In genomic region chr14:23533652-23534435, GRCh38 we compare ENCODE assay signal across 17 cellular contexts. TPM values are rescaled to one million over a fixed set of nuclear protein-coding genes. Genes with fewer than 3 reads are reported as not detected.
DNase-seq lines count a peak whose midpoint lies in the region; ATAC-seq, FAIRE-seq and TF ChIP-seq lines count a peak whose summit lies in the region.
"Had no signal": no experiment of that assay in that cellular context is flagged by ENCODE, and none has a peak within 500 bp of the region (broad histone marks: within the 10 kb centered on the region; RNA-seq: fewer than 3 reads in every experiment).

No MANE protein-coding gene starts in this region.

- no peak for TF ChIP-seq CTCF in HepG2 (CRISPR knock-in tag; IDR thresholded peaks at IDR 0.05)
- TF ChIP-seq CTCF in right lobe of liver (IDR thresholded peaks at IDR 0.05): no peak
- TF ChIP-seq CTCF in osteoblast (IDR thresholded peaks at IDR 0.05; ENCODE audit: extremely low read depth, low read depth, low read length): no peak

- H2AFZ ChIP-seq in HepG2 (ENCODE audit: low read length) (no peak overlapping the region), osteoblast (ENCODE audit: low read length) (no peak overlapping the region), Karpas-422 (ENCODE audit: low read length) (no peak overlapping the region)

- no peaks in the 10 kb centered on the region for H3K9me2 ChIP-seq in Karpas-422 (replicated peaks; ENCODE audit: insufficient read depth, low read length)

- in situ Hi-C loops in HepG2 (cut with HindIII; ENCODE audit: extremely low pct_ligation_motif_present, low pct_unique_long_range_greater_than_20kb) (no loop called here), KBM-7 (cut with MboI; ENCODE audit: low pct_unique_long_range_greater_than_20kb, low sequenced_read_pairs) (no loop called here)

- WGBS in HepG2 (ENCODE audit: low lambda C conversion rate): 85% methylated on average over 16 of the region's 16 CpGs
- WGBS in right lobe of liver (ENCODE audit: insufficient coverage, low coverage, low lambda C conversion rate, missing lambda C conversion rate): no CpG with 5 or more reads among the region's 16 CpGs

- H3K79me2 ChIP-seq in HepG2 (ENCODE audit: insufficient read depth, low read length) (no peaks in the 10 kb centered on the region), osteoblast (ENCODE audit: insufficient read depth, low read length) (no peaks in the 10 kb centered on the region), Karpas-422 (ENCODE audit: low read length) (no peaks in the 10 kb centered on the region)

- BruUV-seq in HepG2 (replicated peaks; lab: Mats Ljungman, UMichigan): no TSS peak

- H3K4me2 ChIP-seq in HepG2 (ENCODE audit: low read depth, low read length) (no peak overlapping the region), osteoblast (ENCODE audit: insufficient read depth, low read length) (no peak overlapping the region), Karpas-422 (ENCODE audit: low read depth, low read length, poor library complexity, severe bottlenecking) (no peak overlapping the region)
- H3K4me2 ChIP-seq: A549 had no signal

- H3K36me3 ChIP-seq in HepG2 (replicated peaks in 1 of 2; ENCODE audit: control insufficient read depth in 1 of 2, insufficient read depth in 2 of 2, low read length in 2 of 2) (no peaks in the 10 kb centered on the region), right lobe of liver (no peaks in the 10 kb centered on the region), osteoblast (ENCODE audit: insufficient read depth, low read length) (no peaks in the 10 kb centered on the region), Karpas-422 (ENCODE audit: insufficient read depth, low read length) (no peaks in the 10 kb centered on the region)
- H3K36me3 ChIP-seq: HAP-1 had no signal

- intact Hi-C loops in HepG2 (cut with micrococcal nuclease; ENCODE audit: unreplicated experiment): no loop called here
- intact Hi-C loops in right lobe of liver (cut with DNase I): loop anchor here in 1 of 2 donors (10.0 kb wide), 1 partner anchor 49 kb away; no protein-coding TSS in a partner anchor

- FAIRE-seq in HepG2 (lab: Jason Lieb, UNC): no peak
- FAIRE-seq: A549, K562 had no signal

- H3K4me3 ChIP-seq in HepG2 (replicated peaks in 1 of 3; ENCODE audit: insufficient read depth in 1 of 3, low read depth in 2 of 3, low read length in 3 of 3) (no peak overlapping the region), right lobe of liver (no peak overlapping the region), osteoblast (ENCODE audit: insufficient read depth, low read length) (no peak overlapping the region), Karpas-422 (ENCODE audit: low read length) (no peak overlapping the region)
- H3K4me3 ChIP-seq: A549, HAP-1, K562 had no signal

- H3K9ac ChIP-seq in HepG2 (ENCODE audit: insufficient read depth, low read depth, low read length): no peak overlapping the region
- H3K9ac ChIP-seq in Karpas-422 (ENCODE audit: low read length): no peak overlapping the region

- no peak for ATAC-seq in HepG2
- no peak for ATAC-seq in right lobe of liver
- ATAC-seq: A549, K562 had no signal

- TF ChIP-seq RAD21 in HepG2 (CRISPR knock-in tag; IDR thresholded peaks at IDR 0.05): no peak

- no peaks in the 10 kb centered on the region for H3K27me3 ChIP-seq in HepG2 (ENCODE audit: control insufficient read depth in 1 of 2, insufficient read depth in 2 of 2, low read length in 2 of 2)
- H3K27me3 ChIP-seq in right lobe of liver: no peaks in the 10 kb centered on the region
- H3K27me3 ChIP-seq in osteoblast (ENCODE audit: insufficient read depth, low read length): no peaks in the 10 kb centered on the region
- H3K27me3 ChIP-seq in Karpas-422 (ENCODE audit: low read length): no peaks in the 10 kb centered on the region

- H3K9me3 ChIP-seq in HepG2 (ENCODE audit: low read length) (no peaks in the 10 kb centered on the region), right lobe of liver (no peaks in the 10 kb centered on the region), osteoblast (ENCODE audit: low read depth, low read length) (no peaks in the 10 kb centered on the region), Karpas-422 (ENCODE audit: low read length) (no peaks in the 10 kb centered on the region)
- H3K9me3 ChIP-seq: A549, HAP-1 had no signal

- POLR2A ChIA-PET in HepG2 (lab: Yijun Ruan, JAX): no interaction called here

- H4K20me1 ChIP-seq in HepG2 (ENCODE audit: insufficient read depth, low read length) (no peaks in the 10 kb centered on the region), osteoblast (ENCODE audit: insufficient read depth, low read length) (no peaks in the 10 kb centered on the region), Karpas-422 (ENCODE audit: insufficient read depth, low read depth, low read length) (no peaks in the 10 kb centered on the region)

- H3K4me1 ChIP-seq in HepG2 (ENCODE audit: insufficient read depth, low read length): no peaks in the 10 kb centered on the region
- no peaks in the 10 kb centered on the region for H3K4me1 ChIP-seq in right lobe of liver
- H3K4me1 ChIP-seq in osteoblast (ENCODE audit: insufficient read depth, low read length): peaks cover 4% of the 10 kb centered on the region
- H3K4me1 ChIP-seq in Karpas-422 (ENCODE audit: low read length): peaks cover 18% of the 10 kb centered on the region
- H3K4me1 ChIP-seq: A549, HAP-1 had no signal

- H3K27ac ChIP-seq in HepG2 (ENCODE audit: extremely low read length, insufficient read depth, low read length) (no peak overlapping the region), right lobe of liver (no peak overlapping the region), osteoblast (ENCODE audit: low read depth, low read length) (no peak overlapping the region), Karpas-422 (ENCODE audit: low read length) (no peak overlapping the region)
- H3K27ac ChIP-seq: 22Rv1, A549, C4-2B had no signal

- CTCF ChIA-PET in HepG2 (lab: Yijun Ruan, JAX; ENCODE audit: low intra/inter-chr PET ratio, low total read pairs): no interaction called here

- TF ChIP-seq EP300 in HepG2 (IDR thresholded peaks at IDR 0.05; ENCODE audit: low read depth in 2 of 2, low read length in 2 of 2) (no peak), HepG2 (CRISPR knock-in tag; IDR thresholded peaks at IDR 0.05; ENCODE audit: borderline replicate concordance) (no peak)

- DNase-seq in HepG2 (ENCODE audit: low spot score) (no peak), right lobe of liver (no peak), osteoblast (ENCODE audit: insufficient read length, low spot score, missing footprints) (peak; percentile 52), Karpas-422 (no peak), KBM-7 (no peak)
- DNase-seq: AML-193; CD4-positive, alpha-beta memory T cell; DMS153; DMS79; GF-D8; GOT3 had no signal

- TF ChIP-seq POLR2A in HepG2 (IDR thresholded peaks at IDR 0.05; ENCODE audit: insufficient read depth in 1 of 2, low read depth in 2 of 2, low read length in 2 of 2) (no peak), right lobe of liver (IDR thresholded peaks at IDR 0.05) (no peak)

RNA-seq across cellular contexts. Expression of gene ZFHX2, which starts 17.7 kb away (rescaled TPM):
- total RNA-seq in HepG2 (2016; rRNA removed; fragmentation: Illumina TruSeq; extraction: Trizol) (0.44 and 0.49 TPM in 2 replicates), right lobe of liver (under 1 TPM; 0.33 to 0.83 (median 0.47) TPM), osteoblast (0.59 and 0.72 TPM in 2 replicates)
- 0.81 and 0.88 TPM in 2 replicates for total RNA-seq in HepG2 (2016; cell fraction: cytosol; rRNA removed; fragmentation: Illumina TruSeq; extraction: Trizol; ENCODE audit: low read depth)
- 0.39 and 0.40 TPM in 2 replicates for total RNA-seq in HepG2 (2016; cell fraction: insoluble cytoplasmic fraction; rRNA removed; fragmentation: Illumina TruSeq; extraction: Trizol)
- total RNA-seq in HepG2 (2016; cell fraction: membrane; rRNA removed; fragmentation: Illumina TruSeq; extraction: Trizol): 0.49 and 0.62 TPM in 2 replicates
- 0.78 and 1.1 TPM in 2 replicates for total RNA-seq in HepG2 (2016; cell fraction: nucleus; rRNA removed; fragmentation: Illumina TruSeq; extraction: Trizol)
- polyA plus RNA-seq in HepG2 (2011; rRNA removed): 0.17 and 0.24 TPM in 2 replicates
- polyA plus RNA-seq in HepG2 (2011; cell fraction: cytosol; rRNA removed): 0.04 and 0.22 TPM in 2 replicates
- 1.2 and 1.4 TPM in 2 replicates for polyA plus RNA-seq in HepG2 (2011; cell fraction: nucleus; rRNA removed)
- 0.92 and 0.93 TPM in 2 replicates for polyA plus RNA-seq in HepG2 (2012)
- 0.29 TPM in 2 replicates for polyA plus RNA-seq in HepG2 (2016; cell fraction: cytosol; fragmentation: Illumina TruSeq; extraction: Trizol; ENCODE audit: low read depth)
- 0.53 and 0.73 TPM in 2 replicates for polyA plus RNA-seq in HepG2 (2016; cell fraction: insoluble cytoplasmic fraction; fragmentation: Illumina TruSeq; extraction: Trizol; ENCODE audit: low read depth)
- 0.19 and 0.22 TPM in 2 replicates for polyA plus RNA-seq in HepG2 (2016; cell fraction: membrane; fragmentation: Illumina TruSeq; extraction: Trizol; ENCODE audit: low read depth)
- 0.79 and 1.2 TPM in 2 replicates for polyA plus RNA-seq in HepG2 (2016; cell fraction: nucleus; fragmentation: Illumina TruSeq; extraction: Trizol; ENCODE audit: insufficient read depth, low read depth)
- polyA minus RNA-seq in HepG2 (2011; rRNA and poly(A)+ RNA removed; ENCODE audit: low replicate concordance): 0.21 and 1.7 TPM in 2 replicates
- polyA minus RNA-seq in HepG2 (2011; cell fraction: cytosol; rRNA and poly(A)+ RNA removed): 0.26 and 1.6 TPM in 2 replicates
- polyA minus RNA-seq in HepG2 (2011; cell fraction: nucleus; rRNA and poly(A)+ RNA removed): 1.7 and 2.2 TPM in 2 replicates
- 0.07 and 0.32 TPM in 2 replicates for total RNA-seq in Karpas-422 (2014; rRNA removed; shearing (Covaris generic); ENCODE audit: low replicate concordance)
- polyA plus RNA-seq: CD4-positive, alpha-beta memory T cell had no signal

RNA-seq across cellular contexts. Expression of gene THTPA, which starts 22.2 kb away (rescaled TPM):
- total RNA-seq in HepG2 (2016; rRNA removed; fragmentation: Illumina TruSeq; extraction: Trizol): 7.1 and 7.4 TPM in 2 replicates
- 6.0 and 6.1 TPM in 2 replicates for total RNA-seq in HepG2 (2016; cell fraction: cytosol; rRNA removed; fragmentation: Illumina TruSeq; extraction: Trizol; ENCODE audit: low read depth)
- 7.7 and 8.0 TPM in 2 replicates for total RNA-seq in HepG2 (2016; cell fraction: insoluble cytoplasmic fraction; rRNA removed; fragmentation: Illumina TruSeq; extraction: Trizol)
- total RNA-seq in HepG2 (2016; cell fraction: membrane; rRNA removed; fragmentation: Illumina TruSeq; extraction: Trizol): 12.8 and 13.3 TPM in 2 replicates
- 5.8 and 5.9 TPM in 2 replicates for total RNA-seq in HepG2 (2016; cell fraction: nucleus; rRNA removed; fragmentation: Illumina TruSeq; extraction: Trizol)
- 8.2 and 8.7 TPM in 2 replicates for polyA plus RNA-seq in HepG2 (2011; rRNA removed)
- polyA plus RNA-seq in HepG2 (2011; cell fraction: cytosol; rRNA removed): 3.6 and 5.0 TPM in 2 replicates
- polyA plus RNA-seq in HepG2 (2011; cell fraction: nucleus; rRNA removed): 11.3 and 17.7 TPM in 2 replicates
- polyA plus RNA-seq in HepG2 (2012): 3.9 and 4.2 TPM in 2 replicates
- polyA plus RNA-seq in HepG2 (2016; cell fraction: cytosol; fragmentation: Illumina TruSeq; extraction: Trizol; ENCODE audit: low read depth): 14.5 and 18.4 TPM in 2 replicates
- polyA plus RNA-seq in HepG2 (2016; cell fraction: insoluble cytoplasmic fraction; fragmentation: Illumina TruSeq; extraction: Trizol; ENCODE audit: low read depth): 11.7 and 13.4 TPM in 2 replicates
- 18.6 and 20.0 TPM in 2 replicates for polyA plus RNA-seq in HepG2 (2016; cell fraction: membrane; fragmentation: Illumina TruSeq; extraction: Trizol; ENCODE audit: low read depth)
- polyA plus RNA-seq in HepG2 (2016; cell fraction: nucleus; fragmentation: Illumina TruSeq; extraction: Trizol; ENCODE audit: insufficient read depth, low read depth): 11.0 and 11.3 TPM in 2 replicates
- polyA minus RNA-seq in HepG2 (2011; rRNA and poly(A)+ RNA removed; ENCODE audit: low replicate concordance): 10.0 and 22.9 TPM in 2 replicates
- 2.5 and 3.6 TPM in 2 replicates for polyA minus RNA-seq in HepG2 (2011; cell fraction: cytosol; rRNA and poly(A)+ RNA removed)
- 6.8 and 7.2 TPM in 2 replicates for polyA minus RNA-seq in HepG2 (2011; cell fraction: nucleus; rRNA and poly(A)+ RNA removed)
- 10 to 100 TPM in 4 of 6 experiments, 1 to 10 TPM in 2; 8.2 to 15.0 (median 11.4) TPM for total RNA-seq in right lobe of liver
- 27.4 and 27.5 TPM in 2 replicates for total RNA-seq in osteoblast
- total RNA-seq in Karpas-422 (2014; rRNA removed; shearing (Covaris generic); ENCODE audit: low replicate concordance): 16.2 and 57.5 TPM in 2 replicates

RNA-seq across cellular contexts. Expression of gene AP1G2, which starts 33.7 kb away (rescaled TPM):
- total RNA-seq in HepG2 (2016; rRNA removed; fragmentation: Illumina TruSeq; extraction: Trizol) (39.4 and 96.9 TPM in 2 replicates), right lobe of liver (10 to 100 TPM; 13.6 to 25.9 (median 23.0) TPM), osteoblast (7.7 and 10.9 TPM in 2 replicates)
- total RNA-seq in HepG2 (2016; cell fraction: cytosol; rRNA removed; fragmentation: Illumina TruSeq; extraction: Trizol; ENCODE audit: low read depth): 27.1 and 29.2 TPM in 2 replicates
- 43.1 and 100 TPM in 2 replicates for total RNA-seq in HepG2 (2016; cell fraction: insoluble cytoplasmic fraction; rRNA removed; fragmentation: Illumina TruSeq; extraction: Trizol)
- 15.6 and 15.9 TPM in 2 replicates for total RNA-seq in HepG2 (2016; cell fraction: membrane; rRNA removed; fragmentation: Illumina TruSeq; extraction: Trizol)
- total RNA-seq in HepG2 (2016; cell fraction: nucleus; rRNA removed; fragmentation: Illumina TruSeq; extraction: Trizol): 143 and 149 TPM in 2 replicates
- 611 and 685 TPM in 2 replicates for polyA plus RNA-seq in HepG2 (2011; rRNA removed)
- polyA plus RNA-seq in HepG2 (2011; cell fraction: cytosol; rRNA removed): 118 and 170 TPM in 2 replicates
- polyA plus RNA-seq in HepG2 (2011; cell fraction: nucleus; rRNA removed): 4,733 and 5,679 TPM in 2 replicates
- polyA plus RNA-seq in HepG2 (2012): 202 and 318 TPM in 2 replicates
- 12.6 and 13.8 TPM in 2 replicates for polyA plus RNA-seq in HepG2 (2016; cell fraction: cytosol; fragmentation: Illumina TruSeq; extraction: Trizol; ENCODE audit: low read depth)
- polyA plus RNA-seq in HepG2 (2016; cell fraction: insoluble cytoplasmic fraction; fragmentation: Illumina TruSeq; extraction: Trizol; ENCODE audit: low read depth): 49.4 and 63.1 TPM in 2 replicates
- 18.9 and 19.4 TPM in 2 replicates for polyA plus RNA-seq in HepG2 (2016; cell fraction: membrane; fragmentation: Illumina TruSeq; extraction: Trizol; ENCODE audit: low read depth)
- 559 and 594 TPM in 2 replicates for polyA plus RNA-seq in HepG2 (2016; cell fraction: nucleus; fragmentation: Illumina TruSeq; extraction: Trizol; ENCODE audit: insufficient read depth, low read depth)
- polyA minus RNA-seq in HepG2 (2011; rRNA and poly(A)+ RNA removed; ENCODE audit: low replicate concordance): 166 and 365 TPM in 2 replicates
- polyA minus RNA-seq in HepG2 (2011; cell fraction: cytosol; rRNA and poly(A)+ RNA removed): 55.5 and 58.2 TPM in 2 replicates
- polyA minus RNA-seq in HepG2 (2011; cell fraction: nucleus; rRNA and poly(A)+ RNA removed): 527 and 596 TPM in 2 replicates
- 207 and 248 TPM in 2 replicates for total RNA-seq in Karpas-422 (2014; rRNA removed; shearing (Covaris generic); ENCODE audit: low replicate concordance)

RNA-seq across cellular contexts. Expression of gene JPH4, which starts 44.7 kb away (rescaled TPM):
- 0.14 and 0.22 TPM in 2 replicates for total RNA-seq in HepG2 (2016; rRNA removed; fragmentation: Illumina TruSeq; extraction: Trizol)
- total RNA-seq in HepG2 (2016; cell fraction: cytosol; rRNA removed; fragmentation: Illumina TruSeq; extraction: Trizol; ENCODE audit: low read depth): 0.10 TPM in 1 of 2 replicates, not detected in the other
- total RNA-seq in HepG2 (2016; cell fraction: insoluble cytoplasmic fraction; rRNA removed; fragmentation: Illumina TruSeq; extraction: Trizol): 0.13 and 0.15 TPM in 2 replicates
- 0.10 and 0.22 TPM in 2 replicates for total RNA-seq in HepG2 (2016; cell fraction: membrane; rRNA removed; fragmentation: Illumina TruSeq; extraction: Trizol)
- 0.12 and 0.44 TPM in 2 replicates for total RNA-seq in HepG2 (2016; cell fraction: nucleus; rRNA removed; fragmentation: Illumina TruSeq; extraction: Trizol)
- polyA plus RNA-seq in HepG2 (2011; rRNA removed): 0.08 and 0.16 TPM in 2 replicates
- polyA plus RNA-seq in HepG2 (2011; cell fraction: cytosol; rRNA removed): 0.15 and 0.18 TPM in 2 replicates
- 1.1 TPM in 2 replicates for polyA plus RNA-seq in HepG2 (2011; cell fraction: nucleus; rRNA removed)
- 0.16 and 0.54 TPM in 2 replicates for polyA plus RNA-seq in HepG2 (2012)
- polyA plus RNA-seq in HepG2 (2016; cell fraction: cytosol; fragmentation: Illumina TruSeq; extraction: Trizol; ENCODE audit: low read depth): 0.05 and 0.10 TPM in 2 replicates
- 0.22 and 0.33 TPM in 2 replicates for polyA plus RNA-seq in HepG2 (2016; cell fraction: insoluble cytoplasmic fraction; fragmentation: Illumina TruSeq; extraction: Trizol; ENCODE audit: low read depth)
- 0.10 and 0.17 TPM in 2 replicates for polyA plus RNA-seq in HepG2 (2016; cell fraction: membrane; fragmentation: Illumina TruSeq; extraction: Trizol; ENCODE audit: low read depth)
- polyA plus RNA-seq in HepG2 (2016; cell fraction: nucleus; fragmentation: Illumina TruSeq; extraction: Trizol; ENCODE audit: insufficient read depth, low read depth): 0.42 and 0.55 TPM in 2 replicates
- polyA minus RNA-seq in HepG2 (2011; rRNA and poly(A)+ RNA removed; ENCODE audit: low replicate concordance): 0.18 TPM in 1 of 2 replicates, not detected in the other
- 0.35 TPM in 1 of 2 replicates, not detected in the other for polyA minus RNA-seq in HepG2 (2011; cell fraction: cytosol; rRNA and poly(A)+ RNA removed)
- polyA minus RNA-seq in HepG2 (2011; cell fraction: nucleus; rRNA and poly(A)+ RNA removed): 0.13 and 0.25 TPM in 2 replicates
- total RNA-seq in right lobe of liver: under 1 TPM in 3 of 6 experiments, not detected in 3; 0.07 to 0.20 (median 0.19) TPM
- total RNA-seq in osteoblast: not detected in 2 replicates
- 0.29 TPM in 1 of 2 replicates, not detected in the other for total RNA-seq in Karpas-422 (2014; rRNA removed; shearing (Covaris generic); ENCODE audit: low replicate concordance)
- total RNA-seq: CD4-positive, alpha-beta memory T cell had no signal
- polyA plus RNA-seq: BJ had no signal
